ENCODE assay signal across 8 cellular contexts in genomic region chr10:8133146-8133545, GRCh38.
DNase-seq lines count a peak whose midpoint lies in the region; ATAC-seq and TF ChIP-seq lines count a peak whose summit lies in the region.

No MANE protein-coding gene starts in this region.

- H3K4me1 ChIP-seq in mammary epithelial cell (ENCODE audit: insufficient read depth, low read length) (peaks cover 20% of the 10 kb centered on the region), Peyer's patch (no peaks in the 10 kb centered on the region)

- H3K27me3 Mint-ChIP-seq in MCF 10A (ENCODE audit: insufficient read depth, unreplicated experiment) (no peaks in the 10 kb centered on the region), T-helper 17 cell (peaks cover 10% of the 10 kb centered on the region)
- H3K27me3 Mint-ChIP-seq in stimulated activated naive B cell treated with anti-CD40 and anti-IgM and Interleukin-4, amounts not matched to agents 10 μg/mL and 1 μg/mL and 100 μg/mL, for 72 hours = peaks cover 45 to 75% of the 10 kb centered on the region in 2 donors

- H2AFZ ChIP-seq in mammary epithelial cell (ENCODE audit: low read depth, low read length) = no peak overlapping the region

- H3K79me2 ChIP-seq in mammary epithelial cell (ENCODE audit: insufficient read depth, low read length) = no peaks in the 10 kb centered on the region

- H3K4me3 ChIP-seq in mammary epithelial cell (replicated peaks in 1 of 3; ENCODE audit: insufficient read depth in 1 of 3, low read depth in 2 of 3, low read length in 3 of 3) = no peak overlapping the region
- no peak overlapping the region for H3K4me3 ChIP-seq in Peyer's patch

- no peaks in the 10 kb centered on the region for H3K9me3 ChIP-seq in mammary epithelial cell (replicated peaks; ENCODE audit: insufficient read depth, low read length)
- H3K9me3 ChIP-seq in T-helper 17 cell (ENCODE audit: control insufficient read depth, low read length, poor library complexity, severe bottlenecking) = no peaks in the 10 kb centered on the region
- H3K9me3 ChIP-seq in Peyer's patch = no peaks in the 10 kb centered on the region

- H3K9me3 Mint-ChIP-seq in MCF 10A (ENCODE audit: unreplicated experiment) = no peaks in the 10 kb centered on the region
- no peaks in the 10 kb centered on the region for H3K9me3 Mint-ChIP-seq in stimulated activated naive B cell treated with anti-CD40 and anti-IgM and Interleukin-4, amounts not matched to agents 10 μg/mL and 1 μg/mL and 100 μg/mL, for 72 hours

- H3K27me3 ChIP-seq in mammary epithelial cell (ENCODE audit: insufficient read depth, low read length) (no peaks in the 10 kb centered on the region), Peyer's patch (no peaks in the 10 kb centered on the region)

- peak; percentile 61 for ATAC-seq in HG02973 (IDR thresholded peaks at IDR 0.05; ENCODE audit: unreplicated experiment)
- no peak for ATAC-seq in T-helper 17 cell
- peak; percentile 86 to 92 for ATAC-seq in stimulated activated naive B cell treated with anti-CD40 and anti-IgM and Interleukin-4, amounts not matched to agents 10 μg/mL and 1 μg/mL and 100 μg/mL, for 72 hours (replicated peaks)
- ATAC-seq in esophagus mucosa = no peak

- no peak overlapping the region for H3K4me2 ChIP-seq in mammary epithelial cell (ENCODE audit: insufficient read depth, low read depth, low read length)

- no peaks in the 10 kb centered on the region for H4K20me1 ChIP-seq in mammary epithelial cell (ENCODE audit: insufficient read depth, low read length)

- in situ Hi-C loops in mammary epithelial cell (cut with MboI; ENCODE audit: low sequenced_read_pairs in 2 of 2) = no loop called here

- H3K4me3 Mint-ChIP-seq in MCF 10A (ENCODE audit: unreplicated experiment) (no peak overlapping the region), T-helper 17 cell (peak overlapping the region; percentile 86)
- H3K4me3 Mint-ChIP-seq in stimulated activated naive B cell treated with anti-CD40 and anti-IgM and Interleukin-4, amounts not matched to agents 10 μg/mL and 1 μg/mL and 100 μg/mL, for 72 hours = peak overlapping the region in 1 of 2 donors; percentile 11

- no peak for TF ChIP-seq POLR2A in Peyer's patch (IDR thresholded peaks at IDR 0.05)

- TF ChIP-seq CTCF in mammary epithelial cell (conservative IDR thresholded peaks at IDR 0.05 in 1 of 2, IDR thresholded peaks at IDR 0.05 in 1 of 2; ENCODE audit: extremely low read depth in 1 of 2, insufficient read depth in 1 of 2, low read depth in 1 of 2, low read length in 2 of 2) = no peak
- TF ChIP-seq CTCF in MCF 10A (IDR thresholded peaks at IDR 0.05; ENCODE audit: unreplicated experiment) = no peak
- TF ChIP-seq CTCF in Peyer's patch (IDR thresholded peaks at IDR 0.05) = no peak

- dilution Hi-C loops in mammary epithelial cell (cut with HindIII; ENCODE audit: low sequenced_read_pairs) = no loop called here

- BruUV-seq in mammary epithelial cell (replicated peaks; lab: Mats Ljungman, UMichigan) (no TSS peak), MCF 10A (replicated peaks; lab: Mats Ljungman, UMichigan) (no TSS peak)

- intact Hi-C loops in mammary epithelial cell (cut with micrococcal nuclease) = no loop called here
- intact Hi-C loops in MCF 10A (cut with micrococcal nuclease) = loop anchor here (5.0 kb wide), 1 partner anchor 76 kb away; no protein-coding TSS in a partner anchor

- H3K27ac ChIP-seq in mammary epithelial cell (ENCODE audit: insufficient read depth, low read depth, low read length) (no peak overlapping the region), Peyer's patch (no peak overlapping the region)

- CTCF ChIA-PET in mammary epithelial cell (lab: Charles Lee; ENCODE audit: low non-redundant PET) (interaction anchor here (0.6 kb wide), 2 partner anchors 49 to 717 kb away, joined by 4 to 8 read pairs; no protein-coding TSS in a partner anchor), MCF 10A (lab: Yijun Ruan, JAX) (no interaction called here)

- POLR2A ChIA-PET in MCF 10A (lab: Yijun Ruan, JAX) = no interaction called here

- H3K4me1 Mint-ChIP-seq in MCF 10A (ENCODE audit: insufficient read depth, unreplicated experiment) (peaks cover 35% of the 10 kb centered on the region), T-helper 17 cell (peaks cover 37% of the 10 kb centered on the region)
- H3K4me1 Mint-ChIP-seq in stimulated activated naive B cell treated with anti-CD40 and anti-IgM and Interleukin-4, amounts not matched to agents 10 μg/mL and 1 μg/mL and 100 μg/mL, for 72 hours = peaks cover 11 to 16% of the 10 kb centered on the region in 2 donors

- H3K36me3 Mint-ChIP-seq in MCF 10A (ENCODE audit: insufficient read depth, unreplicated experiment) (no peaks in the 10 kb centered on the region), T-helper 17 cell (ENCODE audit: low read depth) (no peaks in the 10 kb centered on the region)
- no peaks in the 10 kb centered on the region for H3K36me3 Mint-ChIP-seq in stimulated activated naive B cell treated with anti-CD40 and anti-IgM and Interleukin-4, amounts not matched to agents 10 μg/mL and 1 μg/mL and 100 μg/mL, for 72 hours

- 91% methylated on average over 8 of the region's 8 CpGs for WGBS in mammary epithelial cell (ENCODE audit: low coverage, missing lambda C conversion rate)

- H3K36me3 ChIP-seq in mammary epithelial cell (ENCODE audit: insufficient read depth, low read length) (no peaks in the 10 kb centered on the region), Peyer's patch (no peaks in the 10 kb centered on the region)

- peak; percentile 32 for DNase-seq in mammary epithelial cell
- no peak for DNase-seq in MCF 10A (ENCODE audit: unreplicated experiment)
- DNase-seq in T-helper 17 cell = no peak
- DNase-seq in stimulated activated naive B cell treated with anti-CD40 and anti-IgM and Interleukin-4, amounts not matched to agents 10 μg/mL and 1 μg/mL and 100 μg/mL, for 72 hours = peak; percentile 66
- no peak for DNase-seq in COR-L47 (lab: John Stamatoyannopoulos, UW)
- DNase-seq in Peyer's patch = no peak

- H3K27ac Mint-ChIP-seq in MCF 10A (ENCODE audit: low read depth, unreplicated experiment) = no peak overlapping the region
- peak overlapping the region; percentile 86 for H3K27ac Mint-ChIP-seq in T-helper 17 cell
- H3K27ac Mint-ChIP-seq in stimulated activated naive B cell treated with anti-CD40 and anti-IgM and Interleukin-4, amounts not matched to agents 10 μg/mL and 1 μg/mL and 100 μg/mL, for 72 hours = no peak overlapping the region

- H3K9ac ChIP-seq in mammary epithelial cell (ENCODE audit: insufficient read depth, low read length) = no peak overlapping the region

Comparison
In these comparisons a context has a peak if more than half of its experiments do, and no peak if none do; other contexts are left out.
1. DNase-seq: peak in mammary epithelial cell (single experiment) and stimulated activated naive B cell treated with anti-CD40 and anti-IgM and Interleukin-4, amounts not matched to agents 10 μg/mL and 1 μg/mL and 100 μg/mL, for 72 hours (single experiment); none in MCF 10A (single experiment), T-helper 17 cell (0 of 3), COR-L47 (single experiment) and Peyer's patch (0 of 3).
2. ATAC-seq: peak in HG02973 (single experiment) and stimulated activated naive B cell treated with anti-CD40 and anti-IgM and Interleukin-4, amounts not matched to agents 10 μg/mL and 1 μg/mL and 100 μg/mL, for 72 hours (2 of 2); none in T-helper 17 cell (single experiment) and esophagus mucosa (single experiment).